17 cellular contexts compared by ENCODE assay signal in the genomic region with DNA sequence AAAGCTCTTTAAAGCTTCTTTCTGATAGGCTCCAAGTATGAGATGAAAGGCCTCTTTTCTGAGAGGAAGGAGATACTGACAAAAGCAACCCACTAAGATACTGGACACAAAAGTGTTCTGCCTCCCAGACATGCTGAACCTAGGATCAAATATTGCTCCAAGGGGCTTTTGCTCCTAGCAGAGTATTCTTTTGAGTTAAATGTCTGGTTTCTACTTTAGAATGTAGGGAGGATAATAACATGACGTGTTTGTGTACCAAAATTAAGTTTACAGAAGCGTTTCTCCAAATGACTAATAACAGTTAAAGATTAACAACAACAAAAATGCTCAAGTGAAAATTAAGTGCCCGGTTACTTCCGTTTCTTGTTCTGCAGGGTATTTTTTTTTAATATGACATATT.
A peak's percentile ranks its signal among the peaks of the same experiment; 100 is the strongest.
DNase-seq lines count a peak whose midpoint lies in the region; ATAC-seq lines count a peak whose summit lies in the region.
"Had no signal": no experiment of that assay in that cellular context is flagged by ENCODE, and none has a peak within 500 bp of the region (broad histone marks: within the 10 kb centered on the region; RNA-seq: fewer than 3 reads in every experiment).

No MANE protein-coding gene starts in this region.

- peak; percentile 81 for ATAC-seq in GM19463 (IDR thresholded peaks at IDR 0.05; ENCODE audit: unreplicated experiment)
- ATAC-seq in HG03432 (IDR thresholded peaks at IDR 0.05; ENCODE audit: unreplicated experiment): peak; percentile 84
- no peak for ATAC-seq in stimulated activated memory B cell treated with anti-CD40 and anti-IgM and Interleukin-4, amounts not matched to agents 10 μg/mL and 1 μg/mL and 100 μg/mL, for 72 hours
- no peak for ATAC-seq in GM19035 (IDR thresholded peaks at IDR 0.05; ENCODE audit: unreplicated experiment)
- ATAC-seq in HG03565 (IDR thresholded peaks at IDR 0.05; ENCODE audit: unreplicated experiment): no peak

- H3K36me3 Mint-ChIP-seq in stimulated activated memory B cell treated with anti-CD40 and anti-IgM and Interleukin-4, amounts not matched to agents 10 μg/mL and 1 μg/mL and 100 μg/mL, for 72 hours: no peaks in the 10 kb centered on the region

- H3K4me3 Mint-ChIP-seq in stimulated activated memory B cell treated with anti-CD40 and anti-IgM and Interleukin-4, amounts not matched to agents 10 μg/mL and 1 μg/mL and 100 μg/mL, for 72 hours: no peak overlapping the region
- H3K4me3 Mint-ChIP-seq: activated T-helper 1 cell treated with anti-CD3 and anti-CD28 coated beads, Interleukin-12 subunit alpha, Interleukin-12 subunit beta, Interleukin-2, Interleukin-4 antibody, amounts not matched to agents 30 ng/mL and 10 ng/mL and 1 ng/mL, durations not matched to agents 14 hours and 24 hours and 36 hours; natural killer cell; stimulated activated naive CD8-positive, alpha-beta T cell treated with anti-CD3 and anti-CD28 coated beads, Interleukin-15, Interleukin-2, amounts not matched to agents 100 ng/mL and 50 ng/mL, for 24 hours had no signal

- no peak overlapping the region for H3K27ac Mint-ChIP-seq in stimulated activated memory B cell treated with anti-CD40 and anti-IgM and Interleukin-4, amounts not matched to agents 10 μg/mL and 1 μg/mL and 100 μg/mL, for 72 hours
- H3K27ac Mint-ChIP-seq: activated T-helper 1 cell treated with anti-CD3 and anti-CD28 coated beads, Interleukin-12 subunit alpha, Interleukin-12 subunit beta, Interleukin-2, Interleukin-4 antibody, amounts not matched to agents 30 ng/mL and 10 ng/mL and 1 ng/mL, durations not matched to agents 14 hours and 24 hours and 36 hours; natural killer cell; stimulated activated naive CD8-positive, alpha-beta T cell treated with anti-CD3 and anti-CD28 coated beads, Interleukin-15, Interleukin-2, amounts not matched to agents 100 ng/mL and 50 ng/mL, for 24 hours had no signal

- H3K4me1 Mint-ChIP-seq in stimulated activated memory B cell treated with anti-CD40 and anti-IgM and Interleukin-4, amounts not matched to agents 10 μg/mL and 1 μg/mL and 100 μg/mL, for 72 hours: no peaks in the 10 kb centered on the region
- H3K4me1 Mint-ChIP-seq: natural killer cell had no signal

- no peaks in the 10 kb centered on the region for H3K9me3 Mint-ChIP-seq in stimulated activated memory B cell treated with anti-CD40 and anti-IgM and Interleukin-4, amounts not matched to agents 10 μg/mL and 1 μg/mL and 100 μg/mL, for 72 hours
- H3K9me3 Mint-ChIP-seq: activated T-helper 1 cell treated with anti-CD3 and anti-CD28 coated beads, Interleukin-12 subunit alpha, Interleukin-12 subunit beta, Interleukin-2, Interleukin-4 antibody, amounts not matched to agents 30 ng/mL and 10 ng/mL and 1 ng/mL, durations not matched to agents 14 hours and 24 hours and 36 hours had no signal

- H3K27me3 Mint-ChIP-seq in stimulated activated memory B cell treated with anti-CD40 and anti-IgM and Interleukin-4, amounts not matched to agents 10 μg/mL and 1 μg/mL and 100 μg/mL, for 72 hours: no peaks in the 10 kb centered on the region
- H3K27me3 Mint-ChIP-seq: stimulated activated naive CD8-positive, alpha-beta T cell treated with anti-CD3 and anti-CD28 coated beads, Interleukin-15, Interleukin-2, amounts not matched to agents 100 ng/mL and 50 ng/mL, for 24 hours had no signal

- peak; percentile 3 for DNase-seq in DMS53 treated with DMSO at 0.1 percent for 48 hours (lab: John Stamatoyannopoulos, UW; ENCODE audit: unreplicated experiment)
- peak; percentile 39 for DNase-seq in kidney glomerular epithelial cell (lab: John Stamatoyannopoulos, UW)
- no peak for DNase-seq in NCI-H146 treated with DMSO at 0.1 percent for 48 hours (lab: John Stamatoyannopoulos, UW; ENCODE audit: unreplicated experiment)
- DNase-seq: dermis blood vessel endothelial cell, DND-41, foreskin fibroblast, natural killer cell, NCI-H748 treated with DMSO at 0.1 percent for 48 hours, PC-9, transverse colon had no signal

Comparison
In these comparisons a context has a peak if more than half of its experiments do, and no peak if none do; other contexts are left out.
1. ATAC-seq: peak in GM19463 (single experiment) and HG03432 (single experiment); none in stimulated activated memory B cell treated with anti-CD40 and anti-IgM and Interleukin-4, amounts not matched to agents 10 μg/mL and 1 μg/mL and 100 μg/mL, for 72 hours (single experiment), GM19035 (single experiment) and HG03565 (single experiment).